13 cellular contexts compared by ENCODE assay signal in the genomic region with DNA sequence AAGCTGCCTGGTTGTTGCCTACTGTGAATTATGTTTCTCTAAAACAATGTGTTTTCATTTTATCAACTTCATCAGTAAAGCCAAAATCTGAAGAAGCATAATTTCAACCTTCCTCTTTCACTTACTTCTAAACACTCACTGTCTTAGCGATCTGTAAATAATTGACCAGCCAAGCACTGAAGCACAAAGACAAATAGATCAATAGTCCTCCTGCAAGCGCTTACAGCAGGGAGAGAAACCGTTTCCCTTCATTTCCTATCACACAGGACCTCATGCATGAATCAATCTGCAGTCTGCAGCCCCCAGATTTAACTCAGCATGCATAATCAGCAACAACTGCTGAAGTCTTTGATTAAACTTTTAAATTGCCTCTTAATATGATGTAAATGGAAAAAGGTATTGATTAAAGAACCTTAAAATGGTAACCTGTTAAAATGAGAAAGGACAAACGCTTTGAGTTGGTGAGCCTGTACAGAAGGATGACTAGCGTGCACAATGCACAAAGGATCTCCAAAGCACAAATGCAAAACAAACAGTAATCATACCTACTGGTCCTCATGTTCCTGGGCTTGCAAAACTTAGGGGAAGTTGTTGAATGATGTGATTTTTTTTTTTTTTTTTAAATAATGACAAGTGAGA.
A peak's percentile ranks its signal among the peaks of the same experiment; 100 is the strongest.
DNase-seq lines count a peak whose midpoint lies in the region; ATAC-seq lines count a peak whose summit lies in the region.
"Had no signal": no experiment of that assay in that cellular context is flagged by ENCODE, and none has a peak within 500 bp of the region (broad histone marks: within the 10 kb centered on the region; RNA-seq: fewer than 3 reads in every experiment).

No MANE protein-coding gene starts in this region.

- DNase-seq in DMS53 (lab: John Stamatoyannopoulos, UW) (peak; percentile 60), DMS53 treated with DMSO at 0.1 percent for 48 hours (lab: John Stamatoyannopoulos, UW; ENCODE audit: unreplicated experiment) (no peak), retina (peak; percentile 56), AG08395 (ENCODE audit: low spot score) (no peak), MV-4-11 (lab: John Stamatoyannopoulos, UW) (no peak), OCI-M2 (lab: John Stamatoyannopoulos, UW; ENCODE audit: unreplicated experiment) (no peak)
- DNase-seq: activated CD4-positive, CD25-positive, alpha-beta regulatory T cell; DMS 273 treated with DMSO at 0.1 percent for 48 hours; MM.1S; naive thymus-derived CD8-positive, alpha-beta T cell; NCI-H526 had no signal

- ATAC-seq in HG02642 (IDR thresholded peaks at IDR 0.05; ENCODE audit: poor library complexity, unreplicated experiment) (peak; percentile 65), HG03460 (IDR thresholded peaks at IDR 0.05; ENCODE audit: unreplicated experiment) (peak; percentile 73)
- ATAC-seq: naive thymus-derived CD8-positive, alpha-beta T cell had no signal

Comparison
In these comparisons a context has a peak if more than half of its experiments do, and no peak if none do; other contexts are left out.
1. DNase-seq: peak in DMS53 (single experiment) and retina (single experiment); none in DMS53 treated with DMSO at 0.1 percent for 48 hours (single experiment), AG08395 (single experiment), MV-4-11 (single experiment) and OCI-M2 (single experiment).